8 cellular contexts compared by ENCODE assay signal in genomic region chrX:140766024-140766611, GRCh38. TPM values are rescaled to one million over a fixed set of nuclear protein-coding genes. Genes with fewer than 3 reads are reported as not detected.
A peak's percentile ranks its signal among the peaks of the same experiment; 100 is the strongest.
DNase-seq lines count a peak whose midpoint lies in the region; ATAC-seq and TF ChIP-seq lines count a peak whose summit lies in the region.

No MANE protein-coding gene starts in this region.

- H3K79me2 ChIP-seq in SK-N-SH (ENCODE audit: insufficient read depth) = no peaks in the 10 kb centered on the region

- no peaks in the 10 kb centered on the region for H3K4me1 ChIP-seq in SK-N-SH (ENCODE audit: control insufficient read depth in 1 of 2, insufficient read depth in 2 of 2, low read depth in 1 of 2, low read length in 1 of 2)

- H3K4me2 ChIP-seq in SK-N-SH = no peak overlapping the region

- no peaks in the 10 kb centered on the region for H3K9me3 ChIP-seq in SK-N-SH

- POLR2A ChIA-PET in SK-N-SH (lab: Yijun Ruan, JAX) = no interaction called here

- no peaks in the 10 kb centered on the region for H3F3A ChIP-seq in SK-N-SH (replicated peaks; ENCODE audit: insufficient read depth)

- no peaks in the 10 kb centered on the region for H3K9me2 ChIP-seq in SK-N-SH

- H3K36me3 ChIP-seq in SK-N-SH (replicated peaks in 1 of 2; ENCODE audit: control insufficient read depth in 1 of 2, insufficient read depth in 2 of 2, low read length in 1 of 2) = no peaks in the 10 kb centered on the region

- no peak overlapping the region; a peak in 1 of 4 replicates for H3K4me3 ChIP-seq in SK-N-SH (ENCODE audit: low read depth in 2 of 2, low read length in 1 of 2)

- 2% methylated on average over 7 of the region's 8 CpGs for WGBS in SK-N-SH (ENCODE audit: low lambda C conversion rate)

- H3K27me3 ChIP-seq in SK-N-SH (ENCODE audit: insufficient read depth) = no peaks in the 10 kb centered on the region; the same call in 1 of the 2 replicates

- no peaks in the 10 kb centered on the region for H4K20me1 ChIP-seq in SK-N-SH (ENCODE audit: insufficient read depth)

- no peak overlapping the region for H2AFZ ChIP-seq in SK-N-SH (ENCODE audit: low read depth)

- TF ChIP-seq CTCF in SK-N-SH (IDR thresholded peaks at IDR 0.05) = peak; percentile 95

- DNase-seq in NCI-H2196 (lab: John Stamatoyannopoulos, UW; ENCODE audit: unreplicated experiment) (peak; percentile 12), NCI-H2196 treated with DMSO at 0.1 percent for 48 hours (lab: John Stamatoyannopoulos, UW; ENCODE audit: unreplicated experiment) (no peak), SK-N-SH (peak; percentile 61), caudate nucleus (lab: John Stamatoyannopoulos, UW) (peak in 41 of 61 donors; percentile 0 to 47 (median 11)), kidney glomerular epithelial cell (lab: John Stamatoyannopoulos, UW) (peak; percentile 0)
- peak; percentile 5 for DNase-seq in stimulated activated CD8-positive, alpha-beta memory T cell treated with anti-CD3 and anti-CD28 coated beads, Interleukin-7, amount 100 ng/mL, for 4 hours (ENCODE audit: low read depth in 2 of 2)

- no peak for TF ChIP-seq EP300 in SK-N-SH (IDR thresholded peaks at IDR 0.05; ENCODE audit: borderline replicate concordance in 1 of 2, low read depth in 1 of 2, low read length in 1 of 2)

- CTCF ChIA-PET in SK-N-SH (lab: Yijun Ruan, JAX) = interaction anchor here (0.6 to 8.7 kb wide), 25 partner anchors 9 to 1841 kb away, joined by 3 to 86 read pairs (median 4); no protein-coding TSS in a partner anchor

- no peak overlapping the region for H3K27ac ChIP-seq in SK-N-SH (ENCODE audit: low read depth in 2 of 2, low read length in 1 of 2)
- H3K27ac ChIP-seq in caudate nucleus (ENCODE audit: low read depth, low read length) = no peak overlapping the region

- H3K9ac ChIP-seq in SK-N-SH = no peak overlapping the region

- TF ChIP-seq RAD21 in SK-N-SH (IDR thresholded peaks at IDR 0.05; ENCODE audit: low read length) = peak; percentile 66

- ATAC-seq in HG03354 (IDR thresholded peaks at IDR 0.05; ENCODE audit: poor library complexity, severe bottlenecking, unreplicated experiment) (peak; percentile 71), HG02623 (IDR thresholded peaks at IDR 0.05; ENCODE audit: unreplicated experiment) (no peak)

TF ChIP-seq in SK-N-SH, 30 proteins besides CTCF, POLR2A, EP300 and RAD21:
- TF ChIP-seq, protein P1, sequence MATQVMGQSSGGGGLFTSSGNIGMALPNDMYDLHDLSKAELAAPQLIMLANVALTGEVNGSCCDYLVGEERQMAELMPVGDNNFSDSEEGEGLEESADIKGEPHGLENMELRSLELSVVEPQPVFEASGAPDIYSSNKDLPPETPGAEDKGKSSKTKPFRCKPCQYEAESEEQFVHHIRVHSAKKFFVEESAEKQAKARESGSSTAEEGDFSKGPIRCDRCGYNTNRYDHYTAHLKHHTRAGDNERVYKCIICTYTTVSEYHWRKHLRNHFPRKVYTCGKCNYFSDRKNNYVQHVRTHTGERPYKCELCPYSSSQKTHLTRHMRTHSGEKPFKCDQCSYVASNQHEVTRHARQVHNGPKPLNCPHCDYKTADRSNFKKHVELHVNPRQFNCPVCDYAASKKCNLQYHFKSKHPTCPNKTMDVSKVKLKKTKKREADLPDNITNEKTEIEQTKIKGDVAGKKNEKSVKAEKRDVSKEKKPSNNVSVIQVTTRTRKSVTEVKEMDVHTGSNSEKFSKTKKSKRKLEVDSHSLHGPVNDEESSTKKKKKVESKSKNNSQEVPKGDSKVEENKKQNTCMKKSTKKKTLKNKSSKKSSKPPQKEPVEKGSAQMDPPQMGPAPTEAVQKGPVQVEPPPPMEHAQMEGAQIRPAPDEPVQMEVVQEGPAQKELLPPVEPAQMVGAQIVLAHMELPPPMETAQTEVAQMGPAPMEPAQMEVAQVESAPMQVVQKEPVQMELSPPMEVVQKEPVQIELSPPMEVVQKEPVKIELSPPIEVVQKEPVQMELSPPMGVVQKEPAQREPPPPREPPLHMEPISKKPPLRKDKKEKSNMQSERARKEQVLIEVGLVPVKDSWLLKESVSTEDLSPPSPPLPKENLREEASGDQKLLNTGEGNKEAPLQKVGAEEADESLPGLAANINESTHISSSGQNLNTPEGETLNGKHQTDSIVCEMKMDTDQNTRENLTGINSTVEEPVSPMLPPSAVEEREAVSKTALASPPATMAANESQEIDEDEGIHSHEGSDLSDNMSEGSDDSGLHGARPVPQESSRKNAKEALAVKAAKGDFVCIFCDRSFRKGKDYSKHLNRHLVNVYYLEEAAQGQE (IDR thresholded peaks at IDR 0.05; ENCODE audit: low read depth, low read length) = no peak
- TF ChIP-seq SIN3A (IDR thresholded peaks at IDR 0.05; ENCODE audit: borderline replicate concordance, low read depth, low read length) (no peak), SMC3 (IDR thresholded peaks at IDR 0.05; ENCODE audit: low read depth, low read length) (peak; percentile 28; the same call in 1 of the 2 replicates), RCOR1 (IDR thresholded peaks at IDR 0.05; ENCODE audit: low read length) (no peak)

RNA-seq across cellular contexts. Expression of gene LINC00632, which starts 56.6 kb away (rescaled TPM):
- 0.31 and 1.2 TPM in 2 replicates for polyA plus RNA-seq in SK-N-SH (2012; rRNA removed)
- polyA plus RNA-seq in SK-N-SH (2012; cell fraction: cytosol; rRNA removed) = 1.3 and 2.1 TPM in 2 replicates
- polyA plus RNA-seq in SK-N-SH (2012; cell fraction: nucleus; rRNA removed) = 0.41 and 0.54 TPM in 2 replicates
